ENCODE assay signal across 27 cellular contexts in the genomic region with DNA sequence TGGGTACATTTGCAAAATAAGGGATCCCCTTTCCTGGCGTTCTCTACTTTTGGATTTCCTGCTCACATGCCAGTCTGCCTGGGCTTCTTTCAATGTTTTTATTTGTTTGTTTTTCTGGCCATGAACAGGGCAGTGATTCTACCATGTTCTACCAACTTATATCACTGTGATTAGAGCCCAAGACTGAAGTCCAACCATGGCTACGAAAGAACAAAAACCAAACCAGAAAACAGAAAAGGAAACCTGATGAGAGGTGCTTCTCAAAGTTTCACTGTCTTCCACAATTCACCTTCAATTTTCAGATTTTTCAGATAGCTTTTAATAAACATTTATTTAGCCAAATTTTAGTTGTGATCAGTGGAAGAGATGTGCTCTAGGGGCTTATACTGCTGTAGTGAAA.
"Had no signal": no experiment of that assay in that cellular context is flagged by ENCODE, and none has a peak within 500 bp of the region (broad histone marks: within the 10 kb centered on the region; RNA-seq: fewer than 3 reads in every experiment).

No MANE protein-coding gene starts in this region.

- H3K27ac Mint-ChIP-seq: dendritic cell treated with granulocyte-macrophage colony-stimulating factor and Interleukin-4, amounts not matched to agents 40 ng/mL and 50 ng/mL, for 4 days; effector memory CD8-positive, alpha-beta T cell; endodermal cell had no signal

- H3K9me3 ChIP-seq: colonic mucosa, esophagus muscularis mucosa, esophagus squamous epithelium, gastrocnemius medialis, gastroesophageal sphincter, heart left ventricle, heart right ventricle had no signal

- H3K9me3 Mint-ChIP-seq: dendritic cell treated with granulocyte-macrophage colony-stimulating factor and Interleukin-4, amounts not matched to agents 40 ng/mL and 50 ng/mL, for 4 days; effector memory CD8-positive, alpha-beta T cell had no signal

- H2AFZ ChIP-seq: hepatocyte had no signal

- H3K36me3 ChIP-seq: colonic mucosa, esophagus muscularis mucosa, esophagus squamous epithelium, gastrocnemius medialis, gastroesophageal sphincter, heart left ventricle, heart right ventricle had no signal

- FAIRE-seq: endometrium, endothelial cell of umbilical vein had no signal

- H3K27me3 Mint-ChIP-seq: dendritic cell treated with granulocyte-macrophage colony-stimulating factor and Interleukin-4, amounts not matched to agents 40 ng/mL and 50 ng/mL, for 4 days; effector memory CD8-positive, alpha-beta T cell had no signal

- H3K27ac ChIP-seq: colonic mucosa, coronary artery, dorsolateral prefrontal cortex, epithelial cell of prostate, esophagus muscularis mucosa, esophagus squamous epithelium, foreskin keratinocyte, gastrocnemius medialis, gastroesophageal sphincter, heart left ventricle, heart right ventricle, hepatocyte had no signal

- H3K4me1 Mint-ChIP-seq: endodermal cell had no signal

- H3K27me3 ChIP-seq: colonic mucosa, dorsolateral prefrontal cortex, esophagus muscularis mucosa, esophagus squamous epithelium, foreskin keratinocyte, gastrocnemius medialis, gastroesophageal sphincter, heart left ventricle, heart right ventricle, hepatocyte had no signal

- ATAC-seq: effector memory CD8-positive, alpha-beta T cell; esophagus mucosa; foreskin keratinocyte; gastrocnemius medialis; gastroesophageal sphincter; heart left ventricle; heart right ventricle had no signal

- H3K4me1 ChIP-seq: colonic mucosa, esophagus muscularis mucosa, esophagus squamous epithelium, foreskin keratinocyte, gastrocnemius medialis, gastroesophageal sphincter, heart left ventricle, heart right ventricle had no signal

- H3K4me3 Mint-ChIP-seq: dendritic cell treated with granulocyte-macrophage colony-stimulating factor and Interleukin-4, amounts not matched to agents 40 ng/mL and 50 ng/mL, for 4 days; effector memory CD8-positive, alpha-beta T cell; endodermal cell had no signal

- DNase-seq: colonic mucosa; cortex of kidney; dermis blood vessel endothelial cell; dorsolateral prefrontal cortex; effector CD4-positive, alpha-beta T cell; effector CD8-positive, alpha-beta T cell; effector memory CD4-positive, alpha-beta T cell; effector memory CD8-positive, alpha-beta T cell; endodermal cell; erythroblast; esophagus squamous epithelium; foreskin keratinocyte; foreskin melanocyte; gastrocnemius medialis; glutamatergic neuron; head of caudate nucleus; heart left ventricle; heart right ventricle had no signal

- H3K4me2 ChIP-seq: hepatocyte had no signal

- H3K79me2 ChIP-seq: hepatocyte had no signal

- H3K4me3 ChIP-seq: colonic mucosa, coronary artery, dorsolateral prefrontal cortex, esophagus muscularis mucosa, esophagus squamous epithelium, gastrocnemius medialis, gastroesophageal sphincter, heart left ventricle, heart right ventricle, hepatocyte had no signal
